ENCODE assay signal across 15 cellular contexts in genomic region chr9:95433096-95433852, GRCh38.
"Had no signal": no experiment of that assay in that cellular context is flagged by ENCODE, and none has a peak within 500 bp of the region (broad histone marks: within the 10 kb centered on the region; RNA-seq: fewer than 3 reads in every experiment).

No MANE protein-coding gene starts in this region.

- H3K4me3 ChIP-seq: body of pancreas, hepatocyte, psoas muscle, sigmoid colon had no signal

- H3K27ac ChIP-seq: body of pancreas, hepatocyte, psoas muscle, sigmoid colon had no signal

- DNase-seq: activated CD4-positive, alpha-beta T cell treated with anti-CD3 and anti-CD28 coated beads, Interleukin-2, amount 10 ng/mL, durations not matched to agents 24 days and 14 days; activated effector memory CD4-positive, alpha-beta T cell treated with Interleukin-2 at 50 U/mL for 16 hours; activated T-cell treated with anti-CD3 and anti-CD28 coated beads, Interleukin-2, amount 50 U/mL, for 1 hour; amniotic stem cell; body of pancreas; central memory CD4-positive, alpha-beta T cell; cortex of kidney; effector memory CD4-positive, alpha-beta T cell; kidney glomerular epithelial cell; psoas muscle; sigmoid colon; stimulated activated CD4-positive, alpha-beta T cell treated with anti-CD3 and anti-CD28 coated beads, Interleukin-2, amount 100 ng/mL, for 24 hours; stimulated activated naive CD4-positive, alpha-beta T cell treated with Interleukin-2 at 50 U/mL for 16 hours; T1000 had no signal

- H3K9me3 ChIP-seq: body of pancreas, psoas muscle had no signal

- H3K27me3 ChIP-seq: body of pancreas, hepatocyte, sigmoid colon had no signal

- H3K36me3 ChIP-seq: sigmoid colon had no signal

- H3K4me1 ChIP-seq: body of pancreas, psoas muscle, sigmoid colon had no signal
